7 cellular contexts compared by ENCODE assay signal in the genomic region with DNA sequence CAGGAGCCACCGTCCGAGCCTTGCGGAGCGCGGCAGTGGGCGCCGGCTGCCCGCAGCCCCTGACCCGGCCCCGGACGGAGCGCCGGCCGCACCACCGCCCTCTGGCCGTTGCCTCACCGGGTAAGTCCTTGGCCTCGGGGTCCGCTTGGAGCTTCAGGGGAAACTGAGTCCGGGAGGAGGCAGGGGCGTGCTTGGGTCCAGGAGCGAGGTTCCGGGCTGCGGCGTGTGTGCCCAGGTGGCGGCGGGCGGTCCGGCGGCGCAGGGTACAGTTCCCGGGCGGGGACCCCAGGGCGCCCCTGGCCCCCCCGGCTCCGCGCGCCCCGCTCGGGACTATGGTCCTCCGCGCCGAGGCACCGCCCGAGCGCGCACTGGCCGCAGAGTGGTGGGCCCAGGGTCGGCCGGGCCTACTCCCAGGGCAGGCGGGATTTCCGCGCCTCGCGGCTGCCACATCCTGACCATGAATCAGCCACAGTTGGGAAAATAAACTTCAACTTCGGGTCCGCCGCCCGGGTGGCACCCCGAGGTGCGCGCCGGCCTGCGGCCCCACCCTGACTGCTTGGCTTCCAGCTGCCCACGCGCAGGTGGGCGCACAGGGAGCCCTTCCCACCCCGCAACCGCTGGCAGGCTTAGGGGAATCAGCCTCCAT. TPM values are rescaled to one million over a fixed set of nuclear protein-coding genes. Genes with fewer than 3 reads are reported as not detected.
A peak's percentile ranks its signal among the peaks of the same experiment; 100 is the strongest.
DNase-seq lines count a peak whose midpoint lies in the region; FAIRE-seq and TF ChIP-seq lines count a peak whose summit lies in the region.

No MANE protein-coding gene starts in this region.

- peak; percentile 62 for TF ChIP-seq POLR2A in GM18951 (IDR thresholded peaks at IDR 0.05; ENCODE audit: extremely low read depth, insufficient read depth, insufficient read length)

- H3K4me3 ChIP-seq in SJSA1 (peak overlapping the region; percentile 99), epithelial cell of proximal tubule (ENCODE audit: low read depth, low read length) (peak overlapping the region; percentile 76), neuron (ENCODE audit: low read length) (peak overlapping the region; percentile 75)

- H3K4me1 ChIP-seq in SJSA1 (replicated peaks) (peaks cover 41% of the 10 kb centered on the region), neuron (ENCODE audit: insufficient read depth, low read length) (peaks cover 25% of the 10 kb centered on the region)

- FAIRE-seq in urothelium cell line (lab: Jason Lieb, UNC) = no peak

- H3K27me3 ChIP-seq in SJSA1 (replicated peaks) = no peaks in the 10 kb centered on the region
- H3K27me3 ChIP-seq in neuron (ENCODE audit: insufficient read depth, low read length) = no peaks in the 10 kb centered on the region

- DNase-seq in SJSA1 (ENCODE audit: low read depth in 1 of 2, low spot score in 2 of 2) = no peak
- DNase-seq in epithelial cell of proximal tubule (ENCODE audit: low read depth) = no peak
- DNase-seq in GF-D8 (lab: John Stamatoyannopoulos, UW) = no peak
- no peak for DNase-seq in A172 (ENCODE audit: low spot score)
- DNase-seq in urothelium cell line (ENCODE audit: low spot score) = no peak

- peak overlapping the region; percentile 41 for H2AFZ ChIP-seq in neuron (ENCODE audit: low read depth, low read length)

- in situ Hi-C loops in GM18951 (cut with MboI; ENCODE audit: low sequenced_read_pairs, unreplicated experiment) = no loop called here

- TF ChIP-seq CTCF in epithelial cell of proximal tubule (conservative IDR thresholded peaks at IDR 0.05; ENCODE audit: low read depth, low read length) = no peak

- peak overlapping the region; percentile 42 for H3K27ac ChIP-seq in SJSA1

- peaks cover 48% of the 10 kb centered on the region for H3K36me3 ChIP-seq in SJSA1
- H3K36me3 ChIP-seq in neuron (ENCODE audit: insufficient read depth, low read length) = no peaks in the 10 kb centered on the region

- H3K9me3 ChIP-seq in SJSA1 (replicated peaks) = no peaks in the 10 kb centered on the region
- no peaks in the 10 kb centered on the region for H3K9me3 ChIP-seq in neuron (ENCODE audit: low read length)

RNA-seq across cellular contexts. Expression of gene INF2, which starts 0.3 kb away (rescaled TPM):
- 26.3 and 37.3 TPM in 2 replicates for total RNA-seq in SJSA1 (2014; rRNA removed; shearing (Covaris generic))
- 100 and 130 TPM in 2 replicates for total RNA-seq in epithelial cell of proximal tubule
- total RNA-seq in A172 (2014; rRNA removed; shearing (Covaris generic)) = 93.1 and 98.0 TPM in 2 replicates

RNA-seq across cellular contexts. Expression of gene ADSS1, which starts 34.3 kb away (rescaled TPM):
- total RNA-seq in SJSA1 (2014; rRNA removed; shearing (Covaris generic)) = 0.06 and 0.34 TPM in 2 replicates
- 1.7 and 2.3 TPM in 2 replicates for total RNA-seq in epithelial cell of proximal tubule
- total RNA-seq in A172 (2014; rRNA removed; shearing (Covaris generic)) = 3.4 and 3.7 TPM in 2 replicates
